In the genomic region with DNA sequence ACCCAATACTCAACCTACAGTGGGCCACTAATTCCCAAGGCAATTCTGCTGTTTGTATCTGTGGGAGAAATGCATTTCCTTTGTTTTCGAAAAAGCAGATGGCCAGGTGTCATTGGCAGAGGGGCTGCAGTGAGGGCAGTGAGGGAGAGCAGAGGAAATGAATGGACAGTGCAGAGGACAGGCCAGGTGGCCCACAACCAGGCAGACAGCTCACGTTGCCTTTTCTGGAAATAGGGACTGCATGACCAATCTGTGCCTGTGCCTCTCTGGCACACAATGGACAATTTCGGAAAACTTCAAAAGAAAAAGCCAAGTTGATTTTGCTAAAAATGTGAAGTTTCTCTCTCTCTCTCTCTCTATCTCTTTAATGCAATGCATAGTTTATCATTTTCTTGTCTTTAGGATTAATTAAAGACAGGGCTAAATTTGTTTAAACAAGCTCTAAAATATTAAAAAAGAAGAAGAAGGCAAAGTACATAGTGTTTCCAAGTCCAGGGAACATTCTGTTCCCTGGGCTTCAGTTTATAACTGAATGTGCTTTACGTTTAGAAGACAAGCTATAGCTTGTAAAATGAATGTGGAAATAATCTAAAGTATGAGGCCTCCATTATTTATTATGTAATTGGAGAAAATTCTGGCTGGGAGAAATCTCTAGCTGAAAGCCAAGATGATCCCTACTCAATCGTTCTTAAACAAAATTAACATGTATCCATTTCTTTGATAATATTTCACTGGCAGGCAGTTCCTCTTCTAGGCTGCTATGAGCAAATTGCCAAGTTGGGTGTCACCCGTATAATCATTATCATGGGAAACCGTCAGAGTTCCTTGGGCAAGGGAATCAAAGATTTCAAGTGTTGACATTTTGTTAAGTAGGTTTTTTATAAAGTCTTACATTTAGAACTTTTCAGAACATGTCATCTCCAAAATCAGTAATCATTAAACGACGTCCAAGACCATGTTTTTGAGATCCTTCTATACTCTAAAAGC, we compare ENCODE assay signal across 23 cellular contexts. TPM values are rescaled to one million over a fixed set of nuclear protein-coding genes. Genes with fewer than 3 reads are reported as not detected.
DNase-seq lines count a peak whose midpoint lies in the region; ATAC-seq, FAIRE-seq and TF ChIP-seq lines count a peak whose summit lies in the region.
"Had no signal": no experiment of that assay in that cellular context is flagged by ENCODE, and none has a peak within 500 bp of the region (broad histone marks: within the 10 kb centered on the region; RNA-seq: fewer than 3 reads in every experiment).

No MANE protein-coding gene starts in this region.

- in situ Hi-C loops in HepG2 (cut with HindIII; ENCODE audit: extremely low pct_ligation_motif_present, low pct_unique_long_range_greater_than_20kb), result no loop called here

- no peak for FAIRE-seq in HepG2 (lab: Jason Lieb, UNC)
- FAIRE-seq: TTC549 had no signal

- H3K27ac ChIP-seq in liver (ENCODE audit: low read depth in 1 of 2, low read length in 2 of 2) (peak overlapping the region in 1 of 2 donors; percentile 17), HepG2 (ENCODE audit: extremely low read length, insufficient read depth, low read length) (no peak overlapping the region), prostate gland (peak overlapping the region; percentile 74 to 78)
- no peak overlapping the region for H3K27ac ChIP-seq in naive thymus-derived CD4-positive, alpha-beta T cell (ENCODE audit: low read depth, low read length)
- H3K27ac ChIP-seq: SK-N-MC had no signal

- H3K36me3 ChIP-seq in liver (ENCODE audit: control insufficient read depth in 4 of 4, insufficient read depth in 3 of 4, low read depth in 1 of 4, low read length in 3 of 4) (no peaks in the 10 kb centered on the region), HepG2 (replicated peaks in 1 of 2; ENCODE audit: control insufficient read depth in 1 of 2, insufficient read depth in 2 of 2, low read length in 2 of 2) (no peaks in the 10 kb centered on the region), prostate gland (no peaks in the 10 kb centered on the region)
- no peaks in the 10 kb centered on the region for H3K36me3 ChIP-seq in naive thymus-derived CD4-positive, alpha-beta T cell (ENCODE audit: control insufficient read depth in 2 of 3, insufficient read depth in 3 of 3, low read length in 3 of 3)

- POLR2A ChIA-PET in HepG2 (lab: Yijun Ruan, JAX), result no interaction called here
- POLR2A ChIA-PET in activated CD4-positive, alpha-beta T cell treated with anti-CD3 and anti-CD28 coated beads for 36 hours (lab: Charles Lee), result no interaction called here
- POLR2A ChIA-PET in naive thymus-derived CD4-positive, alpha-beta T cell (lab: Charles Lee), result interaction anchor here (1.2 kb wide), 1 partner anchor 13 kb away, joined by 4 read pairs; no protein-coding TSS in a partner anchor

- H3K4me1 ChIP-seq in liver (ENCODE audit: control insufficient read depth in 4 of 4, insufficient read depth in 4 of 4, low read length in 3 of 4), result peaks cover 0 to 5% (median 0%) of the 10 kb centered on the region in 4 donors
- H3K4me1 ChIP-seq in HepG2 (ENCODE audit: insufficient read depth, low read length), result peaks cover 46% of the 10 kb centered on the region
- H3K4me1 ChIP-seq in prostate gland (replicated peaks), result no peaks in the 10 kb centered on the region
- peaks cover 0 to 3% of the 10 kb centered on the region in 2 donors for H3K4me1 ChIP-seq in naive thymus-derived CD4-positive, alpha-beta T cell (ENCODE audit: control insufficient read depth in 2 of 2, insufficient read depth in 2 of 2, low read length in 2 of 2)

- no peak overlapping the region for H3K27ac Mint-ChIP-seq in activated CD4-positive, alpha-beta T cell treated with anti-CD3 and anti-CD28 coated beads for 36 hours
- no peak overlapping the region for H3K27ac Mint-ChIP-seq in naive thymus-derived CD4-positive, alpha-beta T cell
- H3K27ac Mint-ChIP-seq: activated naive CD8-positive, alpha-beta T cell treated with anti-CD3 and anti-CD28 coated beads for 36 hours; CD8-positive, alpha-beta memory T cell; memory B cell had no signal

- peaks cover 6% of the 10 kb centered on the region for H3K4me1 Mint-ChIP-seq in activated CD4-positive, alpha-beta T cell treated with anti-CD3 and anti-CD28 coated beads for 36 hours
- peaks cover 8 to 19% (median 11%) of the 10 kb centered on the region in 7 donors for H3K4me1 Mint-ChIP-seq in naive thymus-derived CD4-positive, alpha-beta T cell
- H3K4me1 Mint-ChIP-seq: neural crest cell had no signal

- H3K79me2 ChIP-seq in HepG2 (ENCODE audit: insufficient read depth, low read length), result no peaks in the 10 kb centered on the region

- no peak overlapping the region for H3K4me3 Mint-ChIP-seq in activated CD4-positive, alpha-beta T cell treated with anti-CD3 and anti-CD28 coated beads for 36 hours
- H3K4me3 Mint-ChIP-seq in naive thymus-derived CD4-positive, alpha-beta T cell, result no peak overlapping the region
- H3K4me3 Mint-ChIP-seq: activated naive CD8-positive, alpha-beta T cell treated with anti-CD3 and anti-CD28 coated beads for 36 hours; CD8-positive, alpha-beta memory T cell; memory B cell; neural crest cell had no signal

- intact Hi-C loops in HepG2 (cut with micrococcal nuclease; ENCODE audit: unreplicated experiment), result no loop called here
- intact Hi-C loops in prostate gland (cut with DNase I), result loop anchor here (10.0 kb wide), 2 partner anchors 141 to 171 kb away; no protein-coding TSS in a partner anchor
- intact Hi-C loops in activated CD4-positive, alpha-beta T cell treated with anti-CD3 and anti-CD28 coated beads for 36 hours (cut with DNase I, micrococcal nuclease), result no loop called here
- intact Hi-C loops in naive thymus-derived CD4-positive, alpha-beta T cell (cut with micrococcal nuclease), result no loop called here

- TF ChIP-seq RAD21 in liver (IDR thresholded peaks at IDR 0.05) (no peak), HepG2 (CRISPR knock-in tag; IDR thresholded peaks at IDR 0.05) (no peak)

- no peak for DNase-seq in HepG2 (ENCODE audit: low spot score)
- DNase-seq in prostate gland (ENCODE audit: low spot score), result no peak
- no peak for DNase-seq in activated CD4-positive, alpha-beta T cell treated with anti-CD3 and anti-CD28 coated beads for 36 hours
- no peak for DNase-seq in naive thymus-derived CD4-positive, alpha-beta T cell
- no peak for DNase-seq in DMS53 treated with DMSO at 0.1 percent for 48 hours (lab: John Stamatoyannopoulos, UW; ENCODE audit: unreplicated experiment)
- DNase-seq in DMS 273 treated with DMSO at 0.1 percent for 48 hours (lab: John Stamatoyannopoulos, UW), result no peak
- DNase-seq: activated CD4-positive, alpha-beta T cell treated with anti-CD3 and anti-CD28 coated beads, Interleukin-2, amount 50 U/mL, for 4 hours; activated naive CD8-positive, alpha-beta T cell treated with anti-CD3 and anti-CD28 coated beads for 36 hours; activated T-cell treated with anti-CD3 and anti-CD28 coated beads, Interleukin-2, amount 50 U/mL, for 48 hours; CD8-positive, alpha-beta memory T cell; EL; NCI-H187 treated with DMSO at 0.1 percent for 48 hours; NCI-H510A; OCI-M1; stimulated activated CD4-positive, alpha-beta T cell treated with anti-CD3 and anti-CD28 coated beads, Interleukin-4, amount 100 ng/mL, for 1 hour; trophoblast cell had no signal

- TF ChIP-seq CTCF in liver (IDR thresholded peaks at IDR 0.05; ENCODE audit: low read depth, low read length, missing input control), result no peak
- TF ChIP-seq CTCF in HepG2 (CRISPR knock-in tag; IDR thresholded peaks at IDR 0.05), result no peak
- TF ChIP-seq CTCF in prostate gland (IDR thresholded peaks at IDR 0.05), result no peak

- H3K27me3 Mint-ChIP-seq in activated CD4-positive, alpha-beta T cell treated with anti-CD3 and anti-CD28 coated beads for 36 hours, result no peaks in the 10 kb centered on the region
- H3K27me3 Mint-ChIP-seq in naive thymus-derived CD4-positive, alpha-beta T cell, result peaks cover 0 to 9% (median 5%) of the 10 kb centered on the region in 5 donors
- H3K27me3 Mint-ChIP-seq: activated naive CD8-positive, alpha-beta T cell treated with anti-CD3 and anti-CD28 coated beads for 36 hours had no signal

- H3K9me3 Mint-ChIP-seq in activated CD4-positive, alpha-beta T cell treated with anti-CD3 and anti-CD28 coated beads for 36 hours (ENCODE audit: low read depth), result no peaks in the 10 kb centered on the region
- no peaks in the 10 kb centered on the region for H3K9me3 Mint-ChIP-seq in naive thymus-derived CD4-positive, alpha-beta T cell
- H3K9me3 Mint-ChIP-seq: activated naive CD8-positive, alpha-beta T cell treated with anti-CD3 and anti-CD28 coated beads for 36 hours; CD8-positive, alpha-beta memory T cell; memory B cell; neural crest cell had no signal

- no peak for ATAC-seq in HepG2
- peak; percentile 43 for ATAC-seq in esophagus mucosa
- no peak for ATAC-seq in activated CD4-positive, alpha-beta T cell treated with anti-CD3 and anti-CD28 coated beads for 36 hours
- no peak for ATAC-seq in naive thymus-derived CD4-positive, alpha-beta T cell
- ATAC-seq: sciatic nerve had no signal

- H3K4me2 ChIP-seq in HepG2 (ENCODE audit: low read depth, low read length), result no peak overlapping the region

- H2AFZ ChIP-seq in HepG2 (ENCODE audit: low read length), result no peak overlapping the region

- no TSS peak for BruUV-seq in HepG2 (replicated peaks; lab: Mats Ljungman, UMichigan)

- H3K4me3 ChIP-seq in liver (ENCODE audit: low read depth in 1 of 3, low read length in 3 of 3) (no peak overlapping the region), HepG2 (replicated peaks in 1 of 3; ENCODE audit: insufficient read depth in 1 of 3, low read depth in 2 of 3, low read length in 3 of 3) (no peak overlapping the region), prostate gland (no peak overlapping the region)
- H3K4me3 ChIP-seq in naive thymus-derived CD4-positive, alpha-beta T cell (ENCODE audit: low read length), result no peak overlapping the region
- H3K4me3 ChIP-seq: SK-N-MC had no signal

- H3K27me3 ChIP-seq in liver (ENCODE audit: control insufficient read depth in 4 of 4, insufficient read depth in 4 of 4, low read length in 3 of 4) (no peaks in the 10 kb centered on the region), HepG2 (ENCODE audit: control insufficient read depth in 1 of 2, insufficient read depth in 2 of 2, low read length in 2 of 2) (no peaks in the 10 kb centered on the region; a peak in 2 of 5 replicates), prostate gland (replicated peaks; ENCODE audit: insufficient read depth) (no peaks in the 10 kb centered on the region)
- no peaks in the 10 kb centered on the region for H3K27me3 ChIP-seq in naive thymus-derived CD4-positive, alpha-beta T cell (ENCODE audit: control insufficient read depth in 2 of 2, insufficient read depth in 2 of 2, low read length in 2 of 2)

- H3K36me3 Mint-ChIP-seq in activated CD4-positive, alpha-beta T cell treated with anti-CD3 and anti-CD28 coated beads for 36 hours (ENCODE audit: low read depth), result no peaks in the 10 kb centered on the region
- H3K36me3 Mint-ChIP-seq in naive thymus-derived CD4-positive, alpha-beta T cell, result no peaks in the 10 kb centered on the region
- H3K36me3 Mint-ChIP-seq: activated naive CD8-positive, alpha-beta T cell treated with anti-CD3 and anti-CD28 coated beads for 36 hours; CD8-positive, alpha-beta memory T cell; memory B cell had no signal

- WGBS in liver, result 78% methylated on average over 9 of the region's 9 CpGs
- 42% methylated on average over 9 of the region's 9 CpGs for WGBS in HepG2 (ENCODE audit: low lambda C conversion rate)
- WGBS in prostate gland, result 23% methylated on average over 9 of the region's 9 CpGs

- H3K9ac ChIP-seq in liver (ENCODE audit: low read depth in 1 of 2, low read length in 2 of 2), result no peak overlapping the region
- H3K9ac ChIP-seq in HepG2 (ENCODE audit: insufficient read depth, low read depth, low read length), result no peak overlapping the region

- TF ChIP-seq POLR2A in HepG2 (IDR thresholded peaks at IDR 0.05; ENCODE audit: insufficient read depth in 1 of 2, low read depth in 2 of 2, low read length in 2 of 2), result no peak
- no peak for TF ChIP-seq POLR2A in prostate gland (IDR thresholded peaks at IDR 0.05)

- H3K9me3 ChIP-seq in liver (ENCODE audit: control insufficient read depth in 4 of 4, low read length in 3 of 4), result no peaks in the 10 kb centered on the region
- H3K9me3 ChIP-seq in HepG2 (ENCODE audit: low read length), result no peaks in the 10 kb centered on the region
- H3K9me3 ChIP-seq in prostate gland, result no peaks in the 10 kb centered on the region
- no peaks in the 10 kb centered on the region for H3K9me3 ChIP-seq in naive thymus-derived CD4-positive, alpha-beta T cell (ENCODE audit: control insufficient read depth in 2 of 3, low read length in 3 of 3)

- H4K20me1 ChIP-seq in HepG2 (ENCODE audit: insufficient read depth, low read length), result no peaks in the 10 kb centered on the region

- CTCF ChIA-PET in HepG2 (lab: Yijun Ruan, JAX; ENCODE audit: low intra/inter-chr PET ratio, low total read pairs), result no interaction called here
- CTCF ChIA-PET in activated CD4-positive, alpha-beta T cell treated with anti-CD3 and anti-CD28 coated beads for 36 hours (lab: Charles Lee), result interaction anchor here (0.7 kb wide), 2 partner anchors 907 to 1516 kb away, joined by 3 read pairs; no protein-coding TSS in a partner anchor
- CTCF ChIA-PET in naive thymus-derived CD4-positive, alpha-beta T cell (lab: Charles Lee), result interaction anchor here (0.6 to 0.9 kb wide), 2 partner anchors 15 to 19 kb away, joined by 3 to 6 read pairs; no protein-coding TSS in a partner anchor

- TF ChIP-seq EP300 in HepG2 (IDR thresholded peaks at IDR 0.05; ENCODE audit: low read depth in 2 of 2, low read length in 2 of 2) (no peak), HepG2 (CRISPR knock-in tag; IDR thresholded peaks at IDR 0.05; ENCODE audit: borderline replicate concordance) (no peak)

RNA-seq across cellular contexts. Expression of gene ETS2, which starts 52.3 kb away (rescaled TPM):
- total RNA-seq in liver (10 to 100 TPM; 20.2 to 90.7 TPM), HepG2 (2016; rRNA removed; fragmentation: Illumina TruSeq; extraction: Trizol) (24.6 and 28.2 TPM in 2 replicates), esophagus mucosa (89.5 TPM), prostate gland (10 to 100 TPM; 53.3 to 80.2 TPM)
- polyA plus RNA-seq in liver (10 to 100 TPM; 40.8 to 42.8 TPM), HepG2 (2011; rRNA removed) (64.4 and 71.4 TPM in 2 replicates)
- 3.8 and 4.0 TPM in 2 replicates for total RNA-seq in HepG2 (2016; cell fraction: cytosol; rRNA removed; fragmentation: Illumina TruSeq; extraction: Trizol; ENCODE audit: low read depth)
- total RNA-seq in HepG2 (2016; cell fraction: insoluble cytoplasmic fraction; rRNA removed; fragmentation: Illumina TruSeq; extraction: Trizol), result 23.9 and 25.8 TPM in 2 replicates
- 12.7 and 13.7 TPM in 2 replicates for total RNA-seq in HepG2 (2016; cell fraction: membrane; rRNA removed; fragmentation: Illumina TruSeq; extraction: Trizol)
- total RNA-seq in HepG2 (2016; cell fraction: nucleus; rRNA removed; fragmentation: Illumina TruSeq; extraction: Trizol), result 18.7 and 22.0 TPM in 2 replicates
- 35.2 and 41.5 TPM in 2 replicates for polyA plus RNA-seq in HepG2 (2011; cell fraction: cytosol; rRNA removed)
- 84.4 and 87.5 TPM in 2 replicates for polyA plus RNA-seq in HepG2 (2011; cell fraction: nucleus; rRNA removed)
- 88.7 and 93.9 TPM in 2 replicates for polyA plus RNA-seq in HepG2 (2012)
- 4.9 and 5.3 TPM in 2 replicates for polyA plus RNA-seq in HepG2 (2016; cell fraction: cytosol; fragmentation: Illumina TruSeq; extraction: Trizol; ENCODE audit: low read depth)
- 32.4 and 34.7 TPM in 2 replicates for polyA plus RNA-seq in HepG2 (2016; cell fraction: insoluble cytoplasmic fraction; fragmentation: Illumina TruSeq; extraction: Trizol; ENCODE audit: low read depth)
- polyA plus RNA-seq in HepG2 (2016; cell fraction: membrane; fragmentation: Illumina TruSeq; extraction: Trizol; ENCODE audit: low read depth), result 11.1 and 13.2 TPM in 2 replicates
- 37.6 and 39.9 TPM in 2 replicates for polyA plus RNA-seq in HepG2 (2016; cell fraction: nucleus; fragmentation: Illumina TruSeq; extraction: Trizol; ENCODE audit: insufficient read depth, low read depth)
- polyA minus RNA-seq in HepG2 (2011; rRNA and poly(A)+ RNA removed; ENCODE audit: low replicate concordance), result 29.2 and 54.2 TPM in 2 replicates
- 54.7 and 59.7 TPM in 2 replicates for polyA minus RNA-seq in HepG2 (2011; cell fraction: cytosol; rRNA and poly(A)+ RNA removed)
- 39.1 and 52.8 TPM in 2 replicates for polyA minus RNA-seq in HepG2 (2011; cell fraction: nucleus; rRNA and poly(A)+ RNA removed)
- 10 to 100 TPM; 44.7 to 61.9 TPM for total RNA-seq in activated CD4-positive, alpha-beta T cell treated with anti-CD3 and anti-CD28 coated beads for 36 hours
- 10 to 100 TPM; 15.6 to 61.1 (median 20.9) TPM for total RNA-seq in naive thymus-derived CD4-positive, alpha-beta T cell
- 1 to 10 TPM; 3.4 to 9.7 TPM for polyA plus RNA-seq in naive thymus-derived CD4-positive, alpha-beta T cell

Comparison
In these comparisons a context has a peak if more than half of its experiments do, and no peak if none do; other contexts are left out.
1. H3K27ac ChIP-seq: peak in prostate gland (2 of 2); none in HepG2 (single experiment) and naive thymus-derived CD4-positive, alpha-beta T cell (single experiment).